23 cellular contexts compared by ENCODE assay signal in genomic region chr11:96376796-96377195, GRCh38.
"Had no signal": no experiment of that assay in that cellular context is flagged by ENCODE, and none has a peak within 500 bp of the region (broad histone marks: within the 10 kb centered on the region; RNA-seq: fewer than 3 reads in every experiment).

No MANE protein-coding gene starts in this region.

- H3K27me3 ChIP-seq: colonic mucosa, dorsolateral prefrontal cortex, esophagus muscularis mucosa, esophagus squamous epithelium, foreskin keratinocyte, gastrocnemius medialis, gastroesophageal sphincter, heart left ventricle, heart right ventricle had no signal

- DNase-seq: colonic mucosa; cortex of kidney; dermis blood vessel endothelial cell; dorsolateral prefrontal cortex; effector CD4-positive, alpha-beta T cell; effector CD8-positive, alpha-beta T cell; effector memory CD4-positive, alpha-beta T cell; effector memory CD8-positive, alpha-beta T cell; endodermal cell; erythroblast; esophagus squamous epithelium; foreskin fibroblast; foreskin keratinocyte; foreskin melanocyte; gastrocnemius medialis; glutamatergic neuron; head of caudate nucleus; heart left ventricle; heart right ventricle had no signal

- H3K9me3 ChIP-seq: colonic mucosa, esophagus muscularis mucosa, esophagus squamous epithelium, gastrocnemius medialis, gastroesophageal sphincter, heart left ventricle, heart right ventricle had no signal

- H3K4me3 ChIP-seq: colonic mucosa, coronary artery, dorsolateral prefrontal cortex, esophagus muscularis mucosa, esophagus squamous epithelium, gastrocnemius medialis, gastroesophageal sphincter, heart left ventricle, heart right ventricle had no signal

- H3K27ac ChIP-seq: colonic mucosa, coronary artery, dorsolateral prefrontal cortex, epithelial cell of prostate, esophagus muscularis mucosa, esophagus squamous epithelium, foreskin keratinocyte, gastrocnemius medialis, gastroesophageal sphincter, heart left ventricle, heart right ventricle had no signal

- H3K4me1 ChIP-seq: colonic mucosa, esophagus muscularis mucosa, esophagus squamous epithelium, foreskin keratinocyte, gastrocnemius medialis, gastroesophageal sphincter, heart left ventricle, heart right ventricle had no signal

- H3K36me3 ChIP-seq: colonic mucosa had no signal
